ENCODE assay signal across 26 cellular contexts in the genomic region with DNA sequence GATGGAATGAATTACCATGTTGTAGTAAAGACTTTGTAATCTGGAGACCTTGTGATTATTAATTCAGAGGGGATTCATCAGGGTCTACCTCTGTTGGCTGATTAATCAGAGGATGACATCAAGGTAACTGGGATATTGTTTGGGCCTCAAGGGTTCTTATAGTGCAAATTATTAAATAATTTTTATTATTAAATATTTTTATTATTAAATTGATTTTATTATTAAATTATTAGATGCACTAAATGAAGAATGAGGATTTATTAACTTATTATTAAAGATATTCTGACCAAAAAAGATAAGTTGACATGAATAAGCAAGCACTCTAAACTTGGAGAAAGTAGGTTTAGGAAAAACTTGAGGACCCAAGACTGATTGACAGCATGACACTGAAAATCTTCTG.
"Had no signal": no experiment of that assay in that cellular context is flagged by ENCODE, and none has a peak within 500 bp of the region (broad histone marks: within the 10 kb centered on the region; RNA-seq: fewer than 3 reads in every experiment).

No MANE protein-coding gene starts in this region.

- H3K4me1 ChIP-seq: colonic mucosa, esophagus muscularis mucosa, esophagus squamous epithelium, foreskin keratinocyte, gastrocnemius medialis, gastroesophageal sphincter, heart left ventricle, heart right ventricle had no signal

- H3K27ac Mint-ChIP-seq: dendritic cell treated with granulocyte-macrophage colony-stimulating factor and Interleukin-4, amounts not matched to agents 40 ng/mL and 50 ng/mL, for 4 days; effector memory CD8-positive, alpha-beta T cell; endodermal cell had no signal

- DNase-seq: colonic mucosa; cortex of kidney; dermis blood vessel endothelial cell; dorsolateral prefrontal cortex; effector CD4-positive, alpha-beta T cell; effector CD8-positive, alpha-beta T cell; effector memory CD4-positive, alpha-beta T cell; effector memory CD8-positive, alpha-beta T cell; endodermal cell; erythroblast; esophagus squamous epithelium; foreskin fibroblast; foreskin keratinocyte; foreskin melanocyte; gastrocnemius medialis; glutamatergic neuron; head of caudate nucleus; heart left ventricle; heart right ventricle had no signal

- H3K27me3 ChIP-seq: colonic mucosa, dorsolateral prefrontal cortex, esophagus muscularis mucosa, esophagus squamous epithelium, foreskin keratinocyte, gastrocnemius medialis, heart left ventricle, heart right ventricle, hepatocyte had no signal

- H2AFZ ChIP-seq: hepatocyte had no signal

- H3K36me3 ChIP-seq: colonic mucosa, esophagus muscularis mucosa, esophagus squamous epithelium, gastrocnemius medialis, gastroesophageal sphincter, heart left ventricle, heart right ventricle had no signal

- H3K9me3 ChIP-seq: colonic mucosa, esophagus muscularis mucosa, esophagus squamous epithelium, gastrocnemius medialis, gastroesophageal sphincter, heart left ventricle had no signal

- H3K4me2 ChIP-seq: hepatocyte had no signal

- H3K4me3 ChIP-seq: colonic mucosa, coronary artery, dorsolateral prefrontal cortex, esophagus muscularis mucosa, esophagus squamous epithelium, gastrocnemius medialis, gastroesophageal sphincter, heart left ventricle, heart right ventricle, hepatocyte had no signal

- ATAC-seq: effector memory CD8-positive, alpha-beta T cell; esophagus mucosa; foreskin keratinocyte; gastrocnemius medialis; gastroesophageal sphincter; heart left ventricle; heart right ventricle had no signal

- H3K79me2 ChIP-seq: hepatocyte had no signal

- H3K4me3 Mint-ChIP-seq: dendritic cell treated with granulocyte-macrophage colony-stimulating factor and Interleukin-4, amounts not matched to agents 40 ng/mL and 50 ng/mL, for 4 days; effector memory CD8-positive, alpha-beta T cell; endodermal cell had no signal

- H3K27me3 Mint-ChIP-seq: dendritic cell treated with granulocyte-macrophage colony-stimulating factor and Interleukin-4, amounts not matched to agents 40 ng/mL and 50 ng/mL, for 4 days; effector memory CD8-positive, alpha-beta T cell had no signal

- H3K9me3 Mint-ChIP-seq: endodermal cell had no signal

- H3K27ac ChIP-seq: colonic mucosa, coronary artery, dorsolateral prefrontal cortex, epithelial cell of prostate, esophagus muscularis mucosa, esophagus squamous epithelium, foreskin keratinocyte, gastrocnemius medialis, gastroesophageal sphincter, heart left ventricle, heart right ventricle, hepatocyte had no signal
